Comparison of ENCODE assay signal across 8 cellular contexts in genomic region chrX:1536712-1537030, GRCh38.
DNase-seq lines count a peak whose midpoint lies in the region; ATAC-seq, FAIRE-seq and TF ChIP-seq lines count a peak whose summit lies in the region.

No MANE protein-coding gene starts in this region.

- peaks cover 28% of the 10 kb centered on the region for H3K36me3 Mint-ChIP-seq in T-helper 2 cell treated with Interferon-gamma antibody and Interleukin-4, amounts not matched to agents 5 μg/mL and 100 μg/mL, for 36 hours (ENCODE audit: low read depth)
- H3K36me3 Mint-ChIP-seq in central memory CD8-positive, alpha-beta T cell (ENCODE audit: insufficient read depth): peaks cover 46% of the 10 kb centered on the region
- H3K36me3 Mint-ChIP-seq in stimulated activated naive CD8-positive, alpha-beta T cell treated with anti-CD3 and anti-CD28 coated beads, Interleukin-15, Interleukin-2, amounts not matched to agents 100 ng/mL and 50 ng/mL, for 24 hours (ENCODE audit: low read depth): no peaks in the 10 kb centered on the region

- ATAC-seq in HG03159 (IDR thresholded peaks at IDR 0.05; ENCODE audit: unreplicated experiment): peak; percentile 16
- peak; percentile 3 for ATAC-seq in central memory CD8-positive, alpha-beta T cell (replicated peaks; ENCODE audit: extremely low read depth, poor library complexity, severe bottlenecking)

- DNase-seq in T-helper 2 cell treated with Interferon-gamma antibody and Interleukin-4, amounts not matched to agents 5 μg/mL and 100 μg/mL, for 36 hours (ENCODE audit: low spot score): no peak
- DNase-seq in T-helper 2 cell: no peak
- no peak for DNase-seq in central memory CD8-positive, alpha-beta T cell (ENCODE audit: low spot score in 2 of 2)
- no peak for DNase-seq in H54 (ENCODE audit: insufficient read length, low spot score)
- no peak for DNase-seq in middle frontal gyrus (ENCODE audit: extremely low spot score, low spot score)
- no peak for DNase-seq in NCI-H2227 (lab: John Stamatoyannopoulos, UW; ENCODE audit: unreplicated experiment)

- no peak for FAIRE-seq in H54 (lab: Jason Lieb, UNC)

- TF ChIP-seq POLR2A in H54 (IDR thresholded peaks at IDR 0.05; ENCODE audit: low read depth, low read length): no peak

- H3K4me3 Mint-ChIP-seq in T-helper 2 cell treated with Interferon-gamma antibody and Interleukin-4, amounts not matched to agents 5 μg/mL and 100 μg/mL, for 36 hours: peak overlapping the region; percentile 99
- peak overlapping the region; percentile 98 for H3K4me3 Mint-ChIP-seq in central memory CD8-positive, alpha-beta T cell
- H3K4me3 Mint-ChIP-seq in stimulated activated naive CD8-positive, alpha-beta T cell treated with anti-CD3 and anti-CD28 coated beads, Interleukin-15, Interleukin-2, amounts not matched to agents 100 ng/mL and 50 ng/mL, for 24 hours: peak overlapping the region; percentile 88

- H3K27me3 Mint-ChIP-seq in T-helper 2 cell treated with Interferon-gamma antibody and Interleukin-4, amounts not matched to agents 5 μg/mL and 100 μg/mL, for 36 hours (ENCODE audit: low read depth): no peaks in the 10 kb centered on the region
- H3K27me3 Mint-ChIP-seq in central memory CD8-positive, alpha-beta T cell: no peaks in the 10 kb centered on the region
- no peaks in the 10 kb centered on the region for H3K27me3 Mint-ChIP-seq in stimulated activated naive CD8-positive, alpha-beta T cell treated with anti-CD3 and anti-CD28 coated beads, Interleukin-15, Interleukin-2, amounts not matched to agents 100 ng/mL and 50 ng/mL, for 24 hours

- peak overlapping the region; percentile 100 for H3K27ac Mint-ChIP-seq in T-helper 2 cell treated with Interferon-gamma antibody and Interleukin-4, amounts not matched to agents 5 μg/mL and 100 μg/mL, for 36 hours
- H3K27ac Mint-ChIP-seq in central memory CD8-positive, alpha-beta T cell (ENCODE audit: low read depth): peak overlapping the region; percentile 98
- peak overlapping the region; percentile 89 for H3K27ac Mint-ChIP-seq in stimulated activated naive CD8-positive, alpha-beta T cell treated with anti-CD3 and anti-CD28 coated beads, Interleukin-15, Interleukin-2, amounts not matched to agents 100 ng/mL and 50 ng/mL, for 24 hours

- no peaks in the 10 kb centered on the region for H3K9me3 Mint-ChIP-seq in T-helper 2 cell treated with Interferon-gamma antibody and Interleukin-4, amounts not matched to agents 5 μg/mL and 100 μg/mL, for 36 hours
- H3K9me3 Mint-ChIP-seq in central memory CD8-positive, alpha-beta T cell: no peaks in the 10 kb centered on the region
- H3K9me3 Mint-ChIP-seq in stimulated activated naive CD8-positive, alpha-beta T cell treated with anti-CD3 and anti-CD28 coated beads, Interleukin-15, Interleukin-2, amounts not matched to agents 100 ng/mL and 50 ng/mL, for 24 hours: no peaks in the 10 kb centered on the region

- H3K4me1 Mint-ChIP-seq in T-helper 2 cell treated with Interferon-gamma antibody and Interleukin-4, amounts not matched to agents 5 μg/mL and 100 μg/mL, for 36 hours (ENCODE audit: low read depth): peaks cover 16% of the 10 kb centered on the region
- peaks cover 25% of the 10 kb centered on the region for H3K4me1 Mint-ChIP-seq in central memory CD8-positive, alpha-beta T cell
- H3K4me1 Mint-ChIP-seq in stimulated activated naive CD8-positive, alpha-beta T cell treated with anti-CD3 and anti-CD28 coated beads, Interleukin-15, Interleukin-2, amounts not matched to agents 100 ng/mL and 50 ng/mL, for 24 hours (ENCODE audit: low read depth): peaks cover 33% of the 10 kb centered on the region
